9 cellular contexts compared by ENCODE assay signal in the genomic region with DNA sequence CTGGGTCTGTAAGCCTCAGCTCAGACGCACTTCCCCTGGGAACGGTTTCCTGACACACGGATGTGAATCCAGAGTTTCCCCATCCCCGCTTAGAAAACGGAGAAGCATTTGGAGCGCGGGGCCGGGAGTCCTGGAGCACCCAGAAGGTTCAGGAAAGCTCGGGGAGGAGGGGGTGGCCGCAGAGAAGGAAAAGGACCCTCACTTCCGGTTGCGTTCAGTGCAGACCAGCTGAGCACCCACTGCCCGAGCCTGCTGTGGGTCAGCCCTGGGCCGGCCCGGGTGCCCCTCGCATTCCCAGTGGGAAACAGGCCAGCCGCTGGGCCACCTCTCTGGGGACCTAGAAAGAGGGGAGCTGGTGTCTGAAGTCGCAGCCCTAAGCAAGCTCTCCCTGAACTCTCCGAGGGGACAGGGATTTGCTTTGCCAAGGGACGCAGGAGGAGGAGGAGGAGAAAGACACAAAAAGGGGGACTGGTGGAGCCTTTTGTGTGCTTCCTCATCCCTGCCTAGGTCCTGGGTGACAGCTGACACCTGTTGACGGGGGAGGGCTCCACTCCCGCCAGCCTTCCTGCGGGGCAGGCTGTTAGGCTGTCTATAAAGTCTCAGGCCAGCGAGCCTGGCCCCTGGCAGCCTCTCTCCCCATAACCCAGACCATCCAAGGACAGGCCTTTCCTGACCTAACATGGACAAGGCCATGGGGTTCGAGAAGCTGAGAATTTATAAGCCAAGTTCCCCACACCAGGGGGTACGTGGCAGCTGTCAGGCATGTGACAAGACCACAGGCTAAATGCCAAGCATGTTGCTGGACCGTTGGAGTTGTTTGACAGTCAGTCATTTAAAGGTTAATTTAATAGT. TPM values are rescaled to one million over a fixed set of nuclear protein-coding genes. Genes with fewer than 3 reads are reported as not detected.
DNase-seq lines count a peak whose midpoint lies in the region; ATAC-seq and TF ChIP-seq lines count a peak whose summit lies in the region.
"Had no signal": no experiment of that assay in that cellular context is flagged by ENCODE, and none has a peak within 500 bp of the region (broad histone marks: within the 10 kb centered on the region; RNA-seq: fewer than 3 reads in every experiment).

No MANE protein-coding gene starts in this region.

- intact Hi-C loops in sigmoid colon (cut with DNase I): no loop called here

- H3K9me3 ChIP-seq in right atrium auricular region (no peaks in the 10 kb centered on the region), sigmoid colon (no peaks in the 10 kb centered on the region)

- no peak for TF ChIP-seq POLR2A in sigmoid colon (IDR thresholded peaks at IDR 0.05)

- H3K27ac ChIP-seq in right atrium auricular region (peak overlapping the region; percentile 83 to 84), sigmoid colon (peak overlapping the region; percentile 83 to 92 (median 88))
- H3K27ac ChIP-seq: PC-9 had no signal

- H3K27me3 ChIP-seq in right atrium auricular region (no peaks in the 10 kb centered on the region), sigmoid colon (no peaks in the 10 kb centered on the region)

- 44 to 48% methylated on average over 27 of the region's 27 CpGs for WGBS in sigmoid colon, 2 donors

- H3K4me1 ChIP-seq in right atrium auricular region: peaks cover 0 to 39% of the 10 kb centered on the region in 2 donors
- H3K4me1 ChIP-seq in sigmoid colon: peaks cover 0 to 50% (median 45%) of the 10 kb centered on the region in 4 donors

- H3K36me3 ChIP-seq in right atrium auricular region: no peaks in the 10 kb centered on the region
- H3K36me3 ChIP-seq in sigmoid colon: peaks cover 0 to 4% (median 0%) of the 10 kb centered on the region in 4 donors

- no peak for TF ChIP-seq CTCF in GM12864 (IDR thresholded peaks at IDR 0.05; ENCODE audit: low read depth, low read length, missing control alignments)
- no peak for TF ChIP-seq CTCF in right atrium auricular region (IDR thresholded peaks at IDR 0.05)
- no peak for TF ChIP-seq CTCF in sigmoid colon (IDR thresholded peaks at IDR 0.05)

- ATAC-seq in HG02588 (IDR thresholded peaks at IDR 0.05; ENCODE audit: unreplicated experiment): no peak

- no peak for TF ChIP-seq EP300 in sigmoid colon (IDR thresholded peaks at IDR 0.05)

- H3K4me3 ChIP-seq in GM12864 (ENCODE audit: low read depth, low read length) (peak overlapping the region; percentile 61), right atrium auricular region (peak overlapping the region; percentile 65 to 82), sigmoid colon (peak overlapping the region; percentile 75 to 91 (median 82))
- H3K4me3 ChIP-seq: PC-9 had no signal

- DNase-seq in GM12864 (ENCODE audit: low read depth): no peak
- peak; percentile 14 for DNase-seq in astrocyte of the hippocampus (ENCODE audit: low read depth, low spot score)
- DNase-seq in right atrium auricular region (ENCODE audit: low spot score): no peak
- peak; percentile 82 for DNase-seq in sigmoid colon
- DNase-seq in superior temporal gyrus (ENCODE audit: extremely low spot score): no peak
- DNase-seq in iPS-NIHi7 (ENCODE audit: extremely low spot score): no peak
- DNase-seq in stimulated activated CD4-positive, alpha-beta T cell treated with anti-CD3 and anti-CD28 coated beads, Interleukin-2, amount 100 ng/mL, for 24 hours: no peak

RNA-seq across cellular contexts. Expression of gene EVC2, which starts 0.7 kb away (rescaled TPM):
- 1 to 10 TPM; 2.6 to 7.0 TPM for total RNA-seq in right atrium auricular region
- total RNA-seq in sigmoid colon: 10 to 100 TPM in 2 of 4 donors, 1 to 10 TPM in 2; 8.6 to 14.7 (median 10.9) TPM
- 1 to 10 TPM in 1 of 3 donors, under 1 TPM in 1, not detected in 1; 0.60 to 1.3 TPM for polyA plus RNA-seq in sigmoid colon

RNA-seq across cellular contexts. Expression of gene EVC, which starts 1.9 kb away (rescaled TPM):
- total RNA-seq in right atrium auricular region: 10 to 100 TPM in 1 of 2 donors, 1 to 10 TPM in 1; 8.6 to 14.1 TPM
- total RNA-seq in sigmoid colon: 10 to 100 TPM; 15.6 to 35.2 (median 24.4) TPM
- 1 to 10 TPM in 2 of 3 donors, under 1 TPM in 1; 0.46 to 3.4 (median 1.2) TPM for polyA plus RNA-seq in sigmoid colon

Comparison
In these comparisons a context has a peak if more than half of its experiments do, and no peak if none do; other contexts are left out.
1. DNase-seq: peak in astrocyte of the hippocampus (single experiment) and sigmoid colon (single experiment); none in GM12864 (single experiment), right atrium auricular region (single experiment), superior temporal gyrus (single experiment), iPS-NIHi7 (single experiment) and stimulated activated CD4-positive, alpha-beta T cell treated with anti-CD3 and anti-CD28 coated beads, Interleukin-2, amount 100 ng/mL, for 24 hours (0 of 2).
2. Peak in every context shown above with its lines, with median percentiles within 50 percentile points of each other: H3K4me3 ChIP-seq.